1 cellular context compared by ENCODE assay signal in the genomic region with DNA sequence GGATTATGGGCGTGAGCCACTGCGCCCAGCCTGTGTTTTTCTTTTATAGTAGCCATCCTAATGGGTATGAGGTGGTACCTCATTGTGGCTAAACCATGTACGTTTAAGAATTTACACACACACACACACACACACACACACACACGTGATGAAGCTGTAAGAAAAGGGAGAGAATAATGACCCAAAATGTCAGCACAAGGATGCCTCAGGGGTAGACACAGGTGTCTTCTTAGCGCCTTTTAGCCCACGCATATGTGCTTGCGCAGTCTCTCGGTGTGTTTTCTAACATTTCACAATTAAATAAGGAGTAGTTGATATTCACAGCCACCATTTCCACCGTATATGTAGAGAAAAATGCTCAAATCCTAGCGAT.
TF ChIP-seq lines count a peak whose summit lies in the region.

No MANE protein-coding gene starts in this region.

TF ChIP-seq in IMR-90, 13 proteins besides CTCF, POLR2A, EP300 and RAD21:
- TF ChIP-seq SMC3 (IDR thresholded peaks at IDR 0.05; ENCODE audit: low read depth, low read length) (no peak), BHLHE40 (IDR thresholded peaks at IDR 0.05; ENCODE audit: low read depth, low read length) (no peak), NFE2L2 (IDR thresholded peaks at IDR 0.05; ENCODE audit: low read depth, low read length) (no peak), RFX5 (IDR thresholded peaks at IDR 0.05; ENCODE audit: low read depth, low read length) (no peak), MXI1 (IDR thresholded peaks at IDR 0.05; ENCODE audit: borderline replicate concordance, low read depth, low read length) (no peak), CHD1 (IDR thresholded peaks at IDR 0.05; ENCODE audit: low read depth, low read length) (no peak)
- TF ChIP-seq, protein P1, sequence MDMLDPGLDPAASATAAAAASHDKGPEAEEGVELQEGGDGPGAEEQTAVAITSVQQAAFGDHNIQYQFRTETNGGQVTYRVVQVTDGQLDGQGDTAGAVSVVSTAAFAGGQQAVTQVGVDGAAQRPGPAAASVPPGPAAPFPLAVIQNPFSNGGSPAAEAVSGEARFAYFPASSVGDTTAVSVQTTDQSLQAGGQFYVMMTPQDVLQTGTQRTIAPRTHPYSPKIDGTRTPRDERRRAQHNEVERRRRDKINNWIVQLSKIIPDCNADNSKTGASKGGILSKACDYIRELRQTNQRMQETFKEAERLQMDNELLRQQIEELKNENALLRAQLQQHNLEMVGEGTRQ (IDR thresholded peaks at IDR 0.05; ENCODE audit: low read depth, low read length), result no peak
